17 cellular contexts compared by ENCODE assay signal in genomic region chr3:107833046-107833445, GRCh38.
DNase-seq lines count a peak whose midpoint lies in the region; TF ChIP-seq lines count a peak whose summit lies in the region.
"Had no signal": no experiment of that assay in that cellular context is flagged by ENCODE, and none has a peak within 500 bp of the region (broad histone marks: within the 10 kb centered on the region; RNA-seq: fewer than 3 reads in every experiment).

No MANE protein-coding gene starts in this region.

- no peaks in the 10 kb centered on the region for H4K20me1 ChIP-seq in SK-N-SH (ENCODE audit: insufficient read depth)
- H4K20me1 ChIP-seq: BLaER1 had no signal

- no peaks in the 10 kb centered on the region for H3K9me3 Mint-ChIP-seq in nephron progenitor cell
- H3K9me3 Mint-ChIP-seq: CD8-positive, alpha-beta T cell had no signal

- no peak overlapping the region for H2AFZ ChIP-seq in SK-N-SH (ENCODE audit: low read depth)
- peak overlapping the region; percentile 46 for H2AFZ ChIP-seq in parathyroid adenoma

- no peaks in the 10 kb centered on the region for H3K36me3 ChIP-seq in BE2C
- H3K36me3 ChIP-seq in SK-N-SH (replicated peaks in 1 of 2; ENCODE audit: control insufficient read depth in 1 of 2, insufficient read depth in 2 of 2, low read length in 1 of 2): no peaks in the 10 kb centered on the region
- H3K36me3 ChIP-seq in parathyroid adenoma (ENCODE audit: control insufficient read depth, insufficient read depth, low read length): no peaks in the 10 kb centered on the region
- H3K36me3 ChIP-seq in spleen: no peaks in the 10 kb centered on the region
- H3K36me3 ChIP-seq: BLaER1 had no signal

- H3K9me3 ChIP-seq in BE2C: no peaks in the 10 kb centered on the region
- H3K9me3 ChIP-seq in SK-N-SH: no peaks in the 10 kb centered on the region
- H3K9me3 ChIP-seq in parathyroid adenoma (ENCODE audit: control insufficient read depth, low read length): no peaks in the 10 kb centered on the region
- no peaks in the 10 kb centered on the region for H3K9me3 ChIP-seq in spleen
- H3K9me3 ChIP-seq: BLaER1 had no signal

- peaks cover 3% of the 10 kb centered on the region for H3K27me3 Mint-ChIP-seq in nephron progenitor cell (ENCODE audit: low read depth, poor library complexity)

- TF ChIP-seq POLR2A in spleen (IDR thresholded peaks at IDR 0.05): no peak

- H3K9ac ChIP-seq in SK-N-SH (no peak overlapping the region), parathyroid adenoma (no peak overlapping the region)
- H3K9ac ChIP-seq: BLaER1, KMS-11 had no signal

- H3K4me3 Mint-ChIP-seq in nephron progenitor cell: no peak overlapping the region
- H3K4me3 Mint-ChIP-seq: CD8-positive, alpha-beta T cell had no signal

- H3K4me1 ChIP-seq in BE2C (peaks cover 7% of the 10 kb centered on the region), SK-N-SH (ENCODE audit: control insufficient read depth in 1 of 2, insufficient read depth in 2 of 2, low read depth in 1 of 2, low read length in 1 of 2) (no peaks in the 10 kb centered on the region; a peak in 1 of 4 replicates), parathyroid adenoma (no peaks in the 10 kb centered on the region), spleen (no peaks in the 10 kb centered on the region)
- H3K4me1 ChIP-seq: BLaER1 had no signal

- POLR2A ChIA-PET in SK-N-SH (lab: Yijun Ruan, JAX): no interaction called here

- WGBS in SK-N-SH (ENCODE audit: low lambda C conversion rate): 74% methylated on average over 6 of the region's 6 CpGs
- WGBS in spleen, 5 donors: 67 to 89% (median 83%) methylated on average over 6 of the region's 6 CpGs

- peak; percentile 44 for DNase-seq in BE2C
- DNase-seq in SK-N-SH: peak; percentile 16
- DNase-seq in choroid plexus epithelial cell (ENCODE audit: low read depth): peak; percentile 41
- no peak for DNase-seq in spleen
- DNase-seq in nephron progenitor cell: no peak
- no peak for DNase-seq in NCI-H345 (lab: John Stamatoyannopoulos, UW)
- DNase-seq in DMS153 (lab: John Stamatoyannopoulos, UW): no peak
- DNase-seq: CD8-positive, alpha-beta T cell; DMS79; GOT3; NCI-H1436; NCI-H2029 treated with DMSO at 0.1 percent for 48 hours; NCI-H2171 treated with DMSO at 0.1 percent for 48 hours; NCI-H748 treated with DMSO at 0.1 percent for 48 hours had no signal

- no peak overlapping the region for H3K4me2 ChIP-seq in SK-N-SH
- H3K4me2 ChIP-seq in parathyroid adenoma (ENCODE audit: low read length): no peak overlapping the region
- H3K4me2 ChIP-seq: BLaER1, KMS-11 had no signal

- H3K27me3 ChIP-seq in BE2C (no peaks in the 10 kb centered on the region), SK-N-SH (ENCODE audit: insufficient read depth) (no peaks in the 10 kb centered on the region), parathyroid adenoma (ENCODE audit: control insufficient read depth, insufficient read depth, low read length) (no peaks in the 10 kb centered on the region), spleen (replicated peaks in 1 of 7) (no peaks in the 10 kb centered on the region)
- H3K27me3 ChIP-seq: BLaER1 had no signal

- no peaks in the 10 kb centered on the region for H3K36me3 Mint-ChIP-seq in nephron progenitor cell (ENCODE audit: low read depth)
- H3K36me3 Mint-ChIP-seq: CD8-positive, alpha-beta T cell had no signal

- no peaks in the 10 kb centered on the region for H3K9me2 ChIP-seq in SK-N-SH

- H3K79me2 ChIP-seq in SK-N-SH (ENCODE audit: insufficient read depth) (no peaks in the 10 kb centered on the region), parathyroid adenoma (no peaks in the 10 kb centered on the region)

- CTCF ChIA-PET in SK-N-SH (lab: Yijun Ruan, JAX): interaction anchor here (0.7 to 1.3 kb wide), 3 partner anchors 9 to 156 kb away, joined by 3 to 4 read pairs (median 3); no protein-coding TSS in a partner anchor

- H3K27ac ChIP-seq in SK-N-SH (ENCODE audit: low read depth in 2 of 2, low read length in 1 of 2) (no peak overlapping the region), parathyroid adenoma (no peak overlapping the region), spleen (no peak overlapping the region)
- H3K27ac ChIP-seq: BLaER1, KMS-11 had no signal

- TF ChIP-seq CTCF in BE2C (IDR thresholded peaks at IDR 0.05; ENCODE audit: low read depth, low read length) (no peak), SK-N-SH (IDR thresholded peaks at IDR 0.05) (no peak), choroid plexus epithelial cell (conservative IDR thresholded peaks at IDR 0.05; ENCODE audit: low read depth, low read length) (no peak), parathyroid adenoma (IDR thresholded peaks at IDR 0.05) (no peak), spleen (IDR thresholded peaks at IDR 0.05 in 8 of 11, conservative IDR thresholded peaks at IDR 0.05 in 3 of 11) (no peak), nephron progenitor cell (IDR thresholded peaks at IDR 0.05) (no peak)

- intact Hi-C loops in spleen (cut with DNase I; ENCODE audit: low total_unique reads): no loop called here

- no peaks in the 10 kb centered on the region for H3F3A ChIP-seq in SK-N-SH (replicated peaks; ENCODE audit: insufficient read depth)

- TF ChIP-seq EP300 in SK-N-SH (IDR thresholded peaks at IDR 0.05; ENCODE audit: borderline replicate concordance in 1 of 2, low read depth in 1 of 2, low read length in 1 of 2): no peak

- no peak overlapping the region for H3K27ac Mint-ChIP-seq in nephron progenitor cell
- H3K27ac Mint-ChIP-seq: CD8-positive, alpha-beta T cell had no signal

- no peak overlapping the region for H3K4me3 ChIP-seq in BE2C (ENCODE audit: low read depth, low read length)
- H3K4me3 ChIP-seq in SK-N-SH (ENCODE audit: low read depth in 2 of 2, low read length in 1 of 2): no peak overlapping the region
- no peak overlapping the region for H3K4me3 ChIP-seq in choroid plexus epithelial cell (ENCODE audit: low read depth, low read length)
- H3K4me3 ChIP-seq in parathyroid adenoma (ENCODE audit: low read depth, low read length): no peak overlapping the region
- no peak overlapping the region for H3K4me3 ChIP-seq in spleen
- H3K4me3 ChIP-seq: BLaER1 had no signal

- peaks cover 8% of the 10 kb centered on the region for H3K4me1 Mint-ChIP-seq in nephron progenitor cell

- no peak for TF ChIP-seq RAD21 in SK-N-SH (IDR thresholded peaks at IDR 0.05; ENCODE audit: low read length)

TF ChIP-seq in SK-N-SH, 30 proteins besides CTCF, POLR2A, EP300 and RAD21 (continues in another document):
- TF ChIP-seq SIN3A (IDR thresholded peaks at IDR 0.05; ENCODE audit: borderline replicate concordance, low read depth, low read length) (no peak), POLR2AphosphoS5 (IDR thresholded peaks at IDR 0.05; ENCODE audit: low read depth, low read length) (no peak), TAF1 (IDR thresholded peaks at IDR 0.05; ENCODE audit: borderline replicate concordance, low read depth, low read length) (no peak), MEF2A (IDR thresholded peaks at IDR 0.05; ENCODE audit: borderline replicate concordance, low read depth) (no peak), FOSL2 (IDR thresholded peaks at IDR 0.05; ENCODE audit: borderline replicate concordance, low read depth) (no peak), GATA2 (CRISPR knock-in tag; IDR thresholded peaks at IDR 0.05) (no peak), REST (IDR thresholded peaks at IDR 0.05; ENCODE audit: low read depth, low read length) (no peak), FOXJ3 (CRISPR knock-in tag; IDR thresholded peaks at IDR 0.05) (no peak), YY1 (IDR thresholded peaks at IDR 0.05; ENCODE audit: low read depth) (no peak), RXRA (IDR thresholded peaks at IDR 0.05; ENCODE audit: borderline replicate concordance, low read depth) (no peak), ELF1 (IDR thresholded peaks at IDR 0.05) (no peak), TCF12 (IDR thresholded peaks at IDR 0.05) (no peak), FOXM1 (IDR thresholded peaks at IDR 0.05; ENCODE audit: low read depth) (no peak), NRF1 (IDR thresholded peaks at IDR 0.05; ENCODE audit: low read depth, low read length) (no peak), USF2 (IDR thresholded peaks at IDR 0.05; ENCODE audit: borderline replicate concordance, low read depth, low read length) (no peak), GABPA (IDR thresholded peaks at IDR 0.05; ENCODE audit: low read depth) (no peak), MXI1 (IDR thresholded peaks at IDR 0.05; ENCODE audit: low read depth, low read length) (no peak)

Comparison
In these comparisons a context has a peak if more than half of its experiments do, and no peak if none do; other contexts are left out.
1. DNase-seq: peak in BE2C (single experiment), SK-N-SH (single experiment) and choroid plexus epithelial cell (single experiment); none in spleen (single experiment), nephron progenitor cell (single experiment), NCI-H345 (single experiment) and DMS153 (single experiment).